ENCODE assay signal across 8 cellular contexts in genomic region chr7:121369462-121369861, GRCh38.
DNase-seq lines count a peak whose midpoint lies in the region; ATAC-seq and TF ChIP-seq lines count a peak whose summit lies in the region.

No MANE protein-coding gene starts in this region.

- DNase-seq in NCI-H226 (peak; percentile 17), hepatic stellate cell (ENCODE audit: low spot score) (peak; percentile 3), AML-193 (lab: John Stamatoyannopoulos, UW) (no peak), HEK293T (ENCODE audit: extremely low spot score) (no peak), NCI-H2107 (lab: John Stamatoyannopoulos, UW) (no peak), SW 1271 (lab: John Stamatoyannopoulos, UW) (no peak)

- CTCF ChIA-PET in HEK293T (lab: Yijun Ruan, JAX) = interaction anchor here (1.1 kb wide), 1 partner anchor 27 kb away, joined by 4 read pairs; the partner anchor contains the start of gene FAM3C

- peak overlapping the region; percentile 50 for H3K4me3 ChIP-seq in GM08714 (ENCODE audit: low read length)

- POLR2A ChIA-PET in HEK293T (lab: Yijun Ruan, JAX) = no interaction called here

- peak; percentile 47 for ATAC-seq in GM21619 (IDR thresholded peaks at IDR 0.05; ENCODE audit: unreplicated experiment)

TF ChIP-seq in HEK293T, 16 proteins besides CTCF, POLR2A, EP300 and RAD21:
- no peak for TF ChIP-seq NFRKB (IDR thresholded peaks at IDR 0.05)
- no peak for TF ChIP-seq FOXM1 (IDR thresholded peaks at IDR 0.05; ENCODE audit: borderline replicate concordance)
- TF ChIP-seq TARDBP (IDR thresholded peaks at IDR 0.05) = no peak
- no peak for TF ChIP-seq ARNT (IDR thresholded peaks at IDR 0.05)
- no peak for TF ChIP-seq BHLHE40 (IDR thresholded peaks at IDR 0.05; ENCODE audit: borderline replicate concordance)
- TF ChIP-seq CTBP1 (IDR thresholded peaks at IDR 0.05; ENCODE audit: borderline replicate concordance) = no peak
- TF ChIP-seq PKNOX1 (IDR thresholded peaks at IDR 0.05) = no peak
- TF ChIP-seq ZNF384 (IDR thresholded peaks at IDR 0.05) = no peak
- no peak for TF ChIP-seq SUZ12 (IDR thresholded peaks at IDR 0.05)
- TF ChIP-seq ELF4 (IDR thresholded peaks at IDR 0.05) = no peak
- no peak for TF ChIP-seq LEF1 (IDR thresholded peaks at IDR 0.05; ENCODE audit: borderline replicate concordance)
- TF ChIP-seq HDGF (IDR thresholded peaks at IDR 0.05; ENCODE audit: borderline replicate concordance) = no peak
- no peak for TF ChIP-seq FOXA1 (IDR thresholded peaks at IDR 0.05)
- no peak for TF ChIP-seq L3MBTL2 (conservative IDR thresholded peaks at IDR 0.05)
- no peak for TF ChIP-seq FOXK2 (IDR thresholded peaks at IDR 0.05)
- no peak for TF ChIP-seq SP1 (IDR thresholded peaks at IDR 0.05)

Comparison
In these comparisons a context has a peak if more than half of its experiments do, and no peak if none do; other contexts are left out.
1. DNase-seq: peak in NCI-H226 (single experiment) and hepatic stellate cell (single experiment); none in AML-193 (0 of 2), HEK293T (single experiment), NCI-H2107 (single experiment) and SW 1271 (0 of 2).